ENCODE assay signal across 18 cellular contexts in the genomic region with DNA sequence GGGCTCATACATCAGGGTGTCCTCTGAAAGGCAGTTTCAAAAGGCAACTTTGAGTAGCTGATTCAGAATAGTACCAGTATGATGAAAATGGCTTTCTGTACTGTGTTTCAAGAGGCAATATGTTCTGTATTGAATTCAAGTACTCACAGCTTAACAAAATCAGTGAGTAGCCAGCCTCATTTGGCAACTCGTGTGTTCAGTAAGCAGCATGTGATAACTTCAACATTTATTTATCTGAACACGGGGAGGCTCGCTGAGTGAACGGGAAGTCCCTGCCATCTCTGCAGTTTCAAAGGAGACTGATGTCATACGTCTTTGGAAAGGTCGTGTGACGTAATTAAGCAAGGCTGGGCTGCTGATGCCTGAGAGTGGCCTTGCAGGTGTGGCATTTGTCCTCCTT.
DNase-seq lines count a peak whose midpoint lies in the region; ATAC-seq and TF ChIP-seq lines count a peak whose summit lies in the region.
"Had no signal": no experiment of that assay in that cellular context is flagged by ENCODE, and none has a peak within 500 bp of the region (broad histone marks: within the 10 kb centered on the region; RNA-seq: fewer than 3 reads in every experiment).

No MANE protein-coding gene starts in this region.

- H3K36me3 ChIP-seq in osteoblast (ENCODE audit: insufficient read depth, low read length) = no peaks in the 10 kb centered on the region
- H3K36me3 ChIP-seq in mammary epithelial cell (ENCODE audit: insufficient read depth, low read length) = no peaks in the 10 kb centered on the region

- DNase-seq in stimulated activated naive CD8-positive, alpha-beta T cell treated with anti-CD3 and anti-CD28 coated beads, Interleukin-15, Interleukin-2, amounts not matched to agents 100 U/mL and 50 U/mL, for 24 hours = no peak
- DNase-seq in stimulated activated naive CD8-positive, alpha-beta T cell treated with anti-CD3 and anti-CD28 coated beads, Interleukin-15, amount 100 ng/mL, for 72 hours = no peak
- peak; percentile 18 for DNase-seq in NB4 (ENCODE audit: low read depth)
- no peak for DNase-seq in NCI-H82 treated with DMSO at 0.1 percent for 48 hours (lab: John Stamatoyannopoulos, UW; ENCODE audit: unreplicated experiment)
- no peak for DNase-seq in osteoblast (ENCODE audit: insufficient read length, low spot score, missing footprints)
- no peak for DNase-seq in mammary epithelial cell
- no peak for DNase-seq in CD4-positive, alpha-beta T cell
- DNase-seq: activated CD4-positive, alpha-beta T cell treated with anti-CD3 and anti-CD28 coated beads for 4 hours; activated naive CD4-positive, alpha-beta T cell treated with anti-CD3 and anti-CD28 coated beads, Interleukin-2, amount 10 ng/mL, durations not matched to agents 7 days and 5 days; hippocampal formation; islet precursor cell; naive B cell; NCI-H1694 treated with DMSO at 0.1 percent for 48 hours; PC-3; stimulated activated CD4-positive, alpha-beta T cell treated with anti-CD3 and anti-CD28 coated beads, Interleukin-4, amount 100 ng/mL, for 1 hour; substantia nigra had no signal

- H3K79me2 ChIP-seq in osteoblast (ENCODE audit: insufficient read depth, low read length) = no peaks in the 10 kb centered on the region
- no peaks in the 10 kb centered on the region for H3K79me2 ChIP-seq in mammary epithelial cell (ENCODE audit: insufficient read depth, low read length)
- H3K79me2 ChIP-seq: parathyroid adenoma had no signal

- H2AFZ ChIP-seq in osteoblast (ENCODE audit: low read length) (no peak overlapping the region), mammary epithelial cell (ENCODE audit: low read depth, low read length) (no peak overlapping the region)
- H2AFZ ChIP-seq: parathyroid adenoma had no signal

- H3K9me3 Mint-ChIP-seq in stimulated activated naive CD8-positive, alpha-beta T cell treated with anti-CD3 and anti-CD28 coated beads, Interleukin-15, amount 100 ng/mL, for 72 hours = no peaks in the 10 kb centered on the region
- no peaks in the 10 kb centered on the region for H3K9me3 Mint-ChIP-seq in activated T-helper 17 cell treated with anti-CD3 and anti-CD28 coated beads, Interleukin-2, amount 50 U/mL, for 72 hours
- H3K9me3 Mint-ChIP-seq in CD4-positive, alpha-beta T cell = no peaks in the 10 kb centered on the region
- H3K9me3 Mint-ChIP-seq: activated naive CD4-positive, alpha-beta T cell treated with anti-CD3 and anti-CD28 coated beads, Interleukin-2, amount 10 ng/mL, durations not matched to agents 7 days and 5 days had no signal

- no peaks in the 10 kb centered on the region for H3K36me3 Mint-ChIP-seq in activated T-helper 17 cell treated with anti-CD3 and anti-CD28 coated beads, Interleukin-2, amount 50 U/mL, for 72 hours (ENCODE audit: low read depth)
- H3K36me3 Mint-ChIP-seq in CD4-positive, alpha-beta T cell (ENCODE audit: low read depth) = no peaks in the 10 kb centered on the region
- H3K36me3 Mint-ChIP-seq: activated naive CD4-positive, alpha-beta T cell treated with anti-CD3 and anti-CD28 coated beads, Interleukin-2, amount 10 ng/mL, durations not matched to agents 7 days and 5 days; naive B cell had no signal

- ATAC-seq in stimulated activated naive CD8-positive, alpha-beta T cell treated with anti-CD3 and anti-CD28 coated beads, Interleukin-15, Interleukin-2, amounts not matched to agents 100 U/mL and 50 U/mL, for 24 hours = peak; percentile 37
- ATAC-seq in stimulated activated naive CD8-positive, alpha-beta T cell treated with anti-CD3 and anti-CD28 coated beads, Interleukin-15, amount 100 ng/mL, for 72 hours = no peak
- peak; percentile 59 for ATAC-seq in activated T-helper 17 cell treated with anti-CD3 and anti-CD28 coated beads, Interleukin-2, amount 50 U/mL, for 72 hours (replicated peaks)
- ATAC-seq in CD4-positive, alpha-beta T cell (ENCODE audit: poor library complexity) = no peak
- ATAC-seq: PC-3 had no signal

- H3K4me1 ChIP-seq in osteoblast (ENCODE audit: insufficient read depth, low read length) (no peaks in the 10 kb centered on the region), mammary epithelial cell (ENCODE audit: insufficient read depth, low read length) (no peaks in the 10 kb centered on the region)
- H3K4me1 ChIP-seq: parathyroid adenoma had no signal

- dilution Hi-C loops in mammary epithelial cell (cut with HindIII; ENCODE audit: low sequenced_read_pairs) = no loop called here

- H3K4me3 Mint-ChIP-seq in stimulated activated naive CD8-positive, alpha-beta T cell treated with anti-CD3 and anti-CD28 coated beads, Interleukin-15, amount 100 ng/mL, for 72 hours = no peak overlapping the region
- no peak overlapping the region for H3K4me3 Mint-ChIP-seq in activated T-helper 17 cell treated with anti-CD3 and anti-CD28 coated beads, Interleukin-2, amount 50 U/mL, for 72 hours
- H3K4me3 Mint-ChIP-seq in CD4-positive, alpha-beta T cell = no peak overlapping the region
- H3K4me3 Mint-ChIP-seq: activated naive CD4-positive, alpha-beta T cell treated with anti-CD3 and anti-CD28 coated beads, Interleukin-2, amount 10 ng/mL, durations not matched to agents 7 days and 5 days; naive B cell had no signal

- no peak overlapping the region for H3K27ac Mint-ChIP-seq in stimulated activated naive CD8-positive, alpha-beta T cell treated with anti-CD3 and anti-CD28 coated beads, Interleukin-15, amount 100 ng/mL, for 72 hours
- H3K27ac Mint-ChIP-seq in activated T-helper 17 cell treated with anti-CD3 and anti-CD28 coated beads, Interleukin-2, amount 50 U/mL, for 72 hours = no peak overlapping the region
- no peak overlapping the region for H3K27ac Mint-ChIP-seq in CD4-positive, alpha-beta T cell
- H3K27ac Mint-ChIP-seq: activated naive CD4-positive, alpha-beta T cell treated with anti-CD3 and anti-CD28 coated beads, Interleukin-2, amount 10 ng/mL, durations not matched to agents 7 days and 5 days; naive B cell had no signal

- H3K4me3 ChIP-seq in NB4 (ENCODE audit: low read depth, low read length) (no peak overlapping the region), osteoblast (ENCODE audit: insufficient read depth, low read length) (no peak overlapping the region), mammary epithelial cell (replicated peaks in 1 of 3; ENCODE audit: insufficient read depth in 1 of 3, low read depth in 2 of 3, low read length in 3 of 3) (no peak overlapping the region)

- H3K9ac ChIP-seq in mammary epithelial cell (ENCODE audit: insufficient read depth, low read length) = no peak overlapping the region
- H3K9ac ChIP-seq: parathyroid adenoma had no signal

- BruUV-seq in mammary epithelial cell (replicated peaks; lab: Mats Ljungman, UMichigan) = no TSS peak

- CTCF ChIA-PET in mammary epithelial cell (lab: Charles Lee; ENCODE audit: low non-redundant PET) = no interaction called here
- CTCF ChIA-PET in CD4-positive, alpha-beta T cell (lab: Charles Lee) = no interaction called here

- 94% methylated on average over 7 of the region's 7 CpGs for WGBS in mammary epithelial cell (ENCODE audit: low coverage, missing lambda C conversion rate)

- H3K27me3 ChIP-seq in osteoblast (ENCODE audit: insufficient read depth, low read length) (no peaks in the 10 kb centered on the region), mammary epithelial cell (ENCODE audit: insufficient read depth, low read length) (no peaks in the 10 kb centered on the region)
- no peaks in the 10 kb centered on the region for H3K27me3 ChIP-seq in CD4-positive, alpha-beta T cell (ENCODE audit: control insufficient read depth, insufficient read depth, low read length)

- in situ Hi-C loops in mammary epithelial cell (cut with MboI; ENCODE audit: low sequenced_read_pairs in 2 of 2) = no loop called here

- intact Hi-C loops in mammary epithelial cell (cut with micrococcal nuclease) = no loop called here
- intact Hi-C loops in CD4-positive, alpha-beta T cell (cut with DNase I, micrococcal nuclease) = loop anchor here (10.0 kb wide), 2 partner anchors 470 to 740 kb away; no protein-coding TSS in a partner anchor

- TF ChIP-seq CTCF in NB4 (IDR thresholded peaks at IDR 0.05; ENCODE audit: low read depth, low read length) (no peak), osteoblast (IDR thresholded peaks at IDR 0.05; ENCODE audit: extremely low read depth, low read depth, low read length) (no peak), mammary epithelial cell (conservative IDR thresholded peaks at IDR 0.05 in 1 of 2, IDR thresholded peaks at IDR 0.05 in 1 of 2; ENCODE audit: extremely low read depth in 1 of 2, insufficient read depth in 1 of 2, low read depth in 1 of 2, low read length in 2 of 2) (no peak)
- TF ChIP-seq CTCF in CD4-positive, alpha-beta T cell (IDR thresholded peaks at IDR 0.05) = no peak

- H3K9me3 ChIP-seq in osteoblast (ENCODE audit: low read depth, low read length) = no peaks in the 10 kb centered on the region
- H3K9me3 ChIP-seq in mammary epithelial cell (replicated peaks; ENCODE audit: insufficient read depth, low read length) = no peaks in the 10 kb centered on the region
- no peaks in the 10 kb centered on the region for H3K9me3 ChIP-seq in CD4-positive, alpha-beta T cell (ENCODE audit: control insufficient read depth, low read length)

- no peaks in the 10 kb centered on the region for H4K20me1 ChIP-seq in osteoblast (ENCODE audit: insufficient read depth, low read length)
- no peaks in the 10 kb centered on the region for H4K20me1 ChIP-seq in mammary epithelial cell (ENCODE audit: insufficient read depth, low read length)

- H3K4me1 Mint-ChIP-seq in stimulated activated naive CD8-positive, alpha-beta T cell treated with anti-CD3 and anti-CD28 coated beads, Interleukin-15, amount 100 ng/mL, for 72 hours = peaks cover 8% of the 10 kb centered on the region
- H3K4me1 Mint-ChIP-seq in activated T-helper 17 cell treated with anti-CD3 and anti-CD28 coated beads, Interleukin-2, amount 50 U/mL, for 72 hours = peaks cover 4% of the 10 kb centered on the region
- no peaks in the 10 kb centered on the region for H3K4me1 Mint-ChIP-seq in CD4-positive, alpha-beta T cell (ENCODE audit: low read depth)
- H3K4me1 Mint-ChIP-seq: activated naive CD4-positive, alpha-beta T cell treated with anti-CD3 and anti-CD28 coated beads, Interleukin-2, amount 10 ng/mL, durations not matched to agents 7 days and 5 days had no signal

- POLR2A ChIA-PET in CD4-positive, alpha-beta T cell (lab: Charles Lee) = no interaction called here

- H3K27ac ChIP-seq in osteoblast (ENCODE audit: low read depth, low read length) (no peak overlapping the region), mammary epithelial cell (ENCODE audit: insufficient read depth, low read depth, low read length) (no peak overlapping the region)
- H3K27ac ChIP-seq in CD4-positive, alpha-beta T cell (ENCODE audit: low read depth, low read length) = no peak overlapping the region
- H3K27ac ChIP-seq: parathyroid adenoma had no signal

- TF ChIP-seq POLR2A in NB4 (IDR thresholded peaks at IDR 0.05; ENCODE audit: extremely low read depth, insufficient read length) = no peak

- peaks cover 3% of the 10 kb centered on the region for H3K27me3 Mint-ChIP-seq in stimulated activated naive CD8-positive, alpha-beta T cell treated with anti-CD3 and anti-CD28 coated beads, Interleukin-15, amount 100 ng/mL, for 72 hours
- H3K27me3 Mint-ChIP-seq in activated T-helper 17 cell treated with anti-CD3 and anti-CD28 coated beads, Interleukin-2, amount 50 U/mL, for 72 hours = peaks cover 2% of the 10 kb centered on the region
- H3K27me3 Mint-ChIP-seq in CD4-positive, alpha-beta T cell = peaks cover 4% of the 10 kb centered on the region

- H3K4me2 ChIP-seq in osteoblast (ENCODE audit: insufficient read depth, low read length) (no peak overlapping the region), mammary epithelial cell (ENCODE audit: insufficient read depth, low read depth, low read length) (no peak overlapping the region)

Comparison
In these comparisons a context has a peak if more than half of its experiments do, and no peak if none do; other contexts are left out.
1. ATAC-seq: peak in stimulated activated naive CD8-positive, alpha-beta T cell treated with anti-CD3 and anti-CD28 coated beads, Interleukin-15, Interleukin-2, amounts not matched to agents 100 U/mL and 50 U/mL, for 24 hours (single experiment) and activated T-helper 17 cell treated with anti-CD3 and anti-CD28 coated beads, Interleukin-2, amount 50 U/mL, for 72 hours (single experiment); none in stimulated activated naive CD8-positive, alpha-beta T cell treated with anti-CD3 and anti-CD28 coated beads, Interleukin-15, amount 100 ng/mL, for 72 hours (single experiment) and CD4-positive, alpha-beta T cell (single experiment).